9 cellular contexts compared by ENCODE assay signal in the genomic region with DNA sequence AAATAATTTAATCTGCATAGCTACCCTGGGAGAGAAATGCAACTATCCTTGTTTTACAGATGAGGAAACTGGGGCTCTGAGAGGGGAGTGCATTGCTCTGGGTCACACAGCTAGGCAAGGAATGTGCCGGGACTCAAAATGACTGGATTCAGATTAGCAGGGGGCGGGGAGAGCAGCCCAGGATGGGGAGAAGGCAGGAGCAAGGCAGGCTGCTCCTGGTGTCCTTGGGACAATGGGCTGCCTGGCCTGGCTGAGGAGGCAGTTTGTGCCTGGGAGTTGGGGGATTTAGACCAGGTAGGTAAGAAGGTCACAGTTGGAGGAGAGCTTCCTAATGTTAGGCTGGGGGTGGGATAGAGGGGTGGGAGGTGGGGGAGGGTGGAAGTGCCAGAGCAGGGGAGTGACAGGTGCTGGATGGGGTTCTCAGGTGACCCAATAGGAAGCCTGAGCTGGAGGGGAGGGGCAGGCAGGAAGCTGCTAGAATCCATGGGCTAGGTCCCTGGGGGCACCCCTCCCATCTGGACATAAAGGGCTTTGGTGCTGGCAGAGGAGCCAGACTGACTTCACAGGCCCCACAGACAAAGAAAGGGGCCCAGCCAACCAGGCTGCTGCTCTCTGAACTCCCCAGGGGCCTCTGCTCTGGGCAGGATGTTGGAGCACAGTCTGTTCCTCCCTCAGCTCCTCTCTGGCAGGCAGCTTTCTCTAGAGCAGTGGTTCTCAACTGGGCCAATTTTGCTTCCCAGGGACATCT. TPM values are rescaled to one million over a fixed set of nuclear protein-coding genes. Genes with fewer than 3 reads are reported as not detected.
DNase-seq lines count a peak whose midpoint lies in the region; ATAC-seq, FAIRE-seq and TF ChIP-seq lines count a peak whose summit lies in the region.
"Had no signal": no experiment of that assay in that cellular context is flagged by ENCODE, and none has a peak within 500 bp of the region (broad histone marks: within the 10 kb centered on the region; RNA-seq: fewer than 3 reads in every experiment).

No MANE protein-coding gene starts in this region.

- intact Hi-C loops in psoas muscle (cut with DNase I) = no loop called here

- no peaks in the 10 kb centered on the region for H3K9me3 ChIP-seq in psoas muscle

- no peak for TF ChIP-seq CTCF in psoas muscle (IDR thresholded peaks at IDR 0.05)
- no peak for TF ChIP-seq CTCF in omental fat pad (IDR thresholded peaks at IDR 0.05)

- 42 to 53% (median 44%) methylated on average over 2 of the region's 2 CpGs for WGBS in psoas muscle, 3 donors

- H3K4me1 ChIP-seq in psoas muscle = peaks cover 3% of the 10 kb centered on the region

- DNase-seq in GM19238 (ENCODE audit: insufficient read length, low spot score) (peak; percentile 28), NCI-H82 treated with DMSO at 0.1 percent for 48 hours (lab: John Stamatoyannopoulos, UW; ENCODE audit: unreplicated experiment) (peak; percentile 100), frontal cortex (ENCODE audit: low spot score in 2 of 2) (peak; percentile 63 to 68), psoas muscle (peak; percentile 76 to 92), omental fat pad (ENCODE audit: low spot score) (no peak), DMS53 treated with DMSO at 0.1 percent for 48 hours (lab: John Stamatoyannopoulos, UW; ENCODE audit: unreplicated experiment) (no peak)
- no peak for DNase-seq in activated CD4-positive, CD25-positive, alpha-beta regulatory T cell (lab: John Stamatoyannopoulos, UW)
- no peak for DNase-seq in activated CD4-positive, alpha-beta T cell treated with anti-CD3 and anti-CD28 coated beads for 48 hours

- peaks cover 0 to 3% (median 0%) of the 10 kb centered on the region in 3 donors for H3K27me3 ChIP-seq in psoas muscle (ENCODE audit: insufficient read depth in 3 of 3, low read length in 2 of 3)

- H3K36me3 ChIP-seq in psoas muscle (ENCODE audit: insufficient read depth in 1 of 2, low read depth in 1 of 2) = peaks cover 0 to 15% of the 10 kb centered on the region in 2 donors

- peak; percentile 59 to 89 (median 76) for ATAC-seq in psoas muscle
- ATAC-seq in omental fat pad (ENCODE audit: low FRiP score) = no peak

- H3K4me3 ChIP-seq in psoas muscle = no peak overlapping the region

- no peak for FAIRE-seq in frontal cortex (lab: Jason Lieb, UNC)
- FAIRE-seq: bronchial epithelial cell had no signal

- no peak overlapping the region for H3K27ac ChIP-seq in psoas muscle

RNA-seq across cellular contexts. Expression of gene TRIM62, which starts 29.0 kb away (rescaled TPM):
- total RNA-seq in frontal cortex (3.3 TPM), psoas muscle (10 to 100 TPM in 2 of 4 donors, 1 to 10 TPM in 2; 4.3 to 14.2 (median 9.4) TPM), omental fat pad (1 to 10 TPM; 2.7 to 6.3 (median 3.6) TPM)
- polyA plus RNA-seq in psoas muscle = 1 to 10 TPM; 4.0 to 6.9 (median 4.4) TPM

Comparison
In these comparisons a context has a peak if more than half of its experiments do, and no peak if none do; other contexts are left out.
1. DNase-seq: peak in GM19238 (single experiment), NCI-H82 treated with DMSO at 0.1 percent for 48 hours (single experiment), frontal cortex (2 of 2) and psoas muscle (2 of 2); none in omental fat pad (single experiment), DMS53 treated with DMSO at 0.1 percent for 48 hours (single experiment), activated CD4-positive, CD25-positive, alpha-beta regulatory T cell (0 of 4) and activated CD4-positive, alpha-beta T cell treated with anti-CD3 and anti-CD28 coated beads for 48 hours (single experiment).